16 cellular contexts compared by ENCODE assay signal in the genomic region with DNA sequence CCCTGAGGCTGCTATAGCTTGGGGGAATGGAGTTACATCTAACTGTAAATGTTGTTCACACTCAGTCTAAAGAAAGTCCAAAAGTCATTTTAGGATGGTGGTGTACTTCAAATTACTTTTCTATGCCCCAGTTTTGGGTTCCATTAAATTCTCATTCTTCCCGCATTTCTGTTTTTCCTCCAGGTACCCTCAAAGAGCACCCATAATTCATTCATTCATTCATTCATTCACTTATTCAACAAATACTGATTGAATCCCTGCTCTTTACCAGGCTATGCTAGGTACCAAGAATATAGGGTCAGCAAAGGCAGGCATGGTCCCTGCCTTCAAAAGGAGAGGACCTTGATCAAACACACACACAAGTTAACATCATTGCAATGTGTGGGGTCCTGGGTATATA.
DNase-seq lines count a peak whose midpoint lies in the region; ATAC-seq, FAIRE-seq and TF ChIP-seq lines count a peak whose summit lies in the region.
"Had no signal": no experiment of that assay in that cellular context is flagged by ENCODE, and none has a peak within 500 bp of the region (broad histone marks: within the 10 kb centered on the region; RNA-seq: fewer than 3 reads in every experiment).

No MANE protein-coding gene starts in this region.

- H3K4me1 ChIP-seq in right atrium auricular region (peaks cover 0 to 52% of the 10 kb centered on the region in 2 donors), RWPE2 (ENCODE audit: insufficient read depth, poor library complexity, severe bottlenecking) (peaks cover 48% of the 10 kb centered on the region), keratinocyte (ENCODE audit: control insufficient read depth, extremely low read depth, insufficient read depth, low read length) (peaks cover 61% of the 10 kb centered on the region)

- TF ChIP-seq CTCF in right atrium auricular region (IDR thresholded peaks at IDR 0.05) (no peak), RWPE2 (IDR thresholded peaks at IDR 0.05; ENCODE audit: poor library complexity, severe bottlenecking) (no peak), keratinocyte (optimal IDR thresholded peaks at IDR 0.05 in 1 of 3, IDR thresholded peaks at IDR 0.05 in 1 of 3, conservative IDR thresholded peaks at IDR 0.05 in 1 of 3; ENCODE audit: extremely low read depth in 1 of 3, insufficient read depth in 2 of 3, low read length in 3 of 3) (no peak)

- H3K9ac ChIP-seq in keratinocyte (ENCODE audit: control insufficient read depth, extremely low read depth, insufficient read depth, low read length) = no peak overlapping the region
- H3K9ac ChIP-seq: KMS-11 had no signal

- ATAC-seq in left cardiac atrium (no peak), RWPE2 (ENCODE audit: low read depth) (no peak), HG02571 (IDR thresholded peaks at IDR 0.05; ENCODE audit: unreplicated experiment) (no peak)
- ATAC-seq: HCT116 had no signal

- intact Hi-C loops in left cardiac atrium (cut with DNase I) = loop anchor here (2.0 to 5.0 kb wide), 4 partner anchors 267 to 932 kb away; a partner anchor contains a TSS

- H3K36me3 ChIP-seq in right atrium auricular region (no peaks in the 10 kb centered on the region), RWPE2 (ENCODE audit: low read depth) (no peaks in the 10 kb centered on the region), keratinocyte (ENCODE audit: control insufficient read depth in 2 of 2, extremely low read depth in 1 of 2, insufficient read depth in 2 of 2, low read length in 2 of 2) (no peaks in the 10 kb centered on the region)

- H3K27me3 ChIP-seq in right atrium auricular region (no peaks in the 10 kb centered on the region), RWPE2 (ENCODE audit: insufficient read depth, poor library complexity, severe bottlenecking) (no peaks in the 10 kb centered on the region), keratinocyte (ENCODE audit: control insufficient read depth, extremely low read depth, insufficient read depth, low read length) (no peaks in the 10 kb centered on the region)

- no peaks in the 10 kb centered on the region for H3K9me1 ChIP-seq in keratinocyte (ENCODE audit: control insufficient read depth, extremely low read depth, insufficient read depth, low read length)

- no peak for DNase-seq in right atrium auricular region (ENCODE audit: low spot score)
- DNase-seq in left cardiac atrium = no peak
- no peak for DNase-seq in RWPE2 (ENCODE audit: low spot score)
- DNase-seq in keratinocyte (ENCODE audit: low read depth, low spot score) = no peak
- DNase-seq in 8988T = no peak
- DNase-seq in activated CD4-positive, alpha-beta T cell treated with anti-CD3 and anti-CD28 coated beads for 4 hours = no peak
- DNase-seq: C1 segment of cervical spinal cord; Calu3; CD4-positive, alpha-beta T cell; DMS 273 treated with DMSO at 0.1 percent for 48 hours; GM23248 had no signal

- no peak overlapping the region for H2AFZ ChIP-seq in keratinocyte (ENCODE audit: control insufficient read depth, low read length)
- H2AFZ ChIP-seq: GM23248 had no signal

- H3K4me2 ChIP-seq in keratinocyte (ENCODE audit: control insufficient read depth, extremely low read depth, insufficient read depth, low read depth, low read length) = no peak overlapping the region
- H3K4me2 ChIP-seq: KMS-11 had no signal

- H4K20me1 ChIP-seq in keratinocyte (ENCODE audit: control insufficient read depth, extremely low read depth, insufficient read depth, low read length) = no peaks in the 10 kb centered on the region

- dilution Hi-C loops in keratinocyte (cut with MboI; ENCODE audit: extremely low pct_ligation_motif_present, low sequenced_read_pairs) = no loop called here

- H3K27ac ChIP-seq in right atrium auricular region (peak overlapping the region; percentile 75 to 99), RWPE2 (ENCODE audit: poor library complexity, severe bottlenecking) (peak overlapping the region; percentile 96), keratinocyte (ENCODE audit: control insufficient read depth, insufficient read depth, low read length) (peak overlapping the region; percentile 97)
- H3K27ac ChIP-seq: KMS-11 had no signal

- no peaks in the 10 kb centered on the region for H3K9me3 ChIP-seq in right atrium auricular region
- no peaks in the 10 kb centered on the region for H3K9me3 ChIP-seq in RWPE2 (ENCODE audit: severe bottlenecking)
- H3K9me3 ChIP-seq in keratinocyte (ENCODE audit: control insufficient read depth, low read depth, low read length) = no peaks in the 10 kb centered on the region

- H3K79me2 ChIP-seq in keratinocyte (ENCODE audit: control insufficient read depth, insufficient read depth, low read length) = no peaks in the 10 kb centered on the region

- H3K4me3 ChIP-seq in right atrium auricular region = no peak overlapping the region
- H3K4me3 ChIP-seq in RWPE2 (ENCODE audit: severe bottlenecking) = no peak overlapping the region
- no peak overlapping the region for H3K4me3 ChIP-seq in keratinocyte (ENCODE audit: control insufficient read depth in 2 of 3, extremely low read depth in 1 of 3, insufficient read depth in 2 of 3, low read depth in 1 of 3, low read length in 3 of 3)
- H3K4me3 ChIP-seq: GM23248 had no signal

- FAIRE-seq in keratinocyte (lab: Jason Lieb, UNC) = no peak
- FAIRE-seq: A204.1, H54 had no signal
